Comparison of ENCODE assay signal across 16 cellular contexts in the genomic region with DNA sequence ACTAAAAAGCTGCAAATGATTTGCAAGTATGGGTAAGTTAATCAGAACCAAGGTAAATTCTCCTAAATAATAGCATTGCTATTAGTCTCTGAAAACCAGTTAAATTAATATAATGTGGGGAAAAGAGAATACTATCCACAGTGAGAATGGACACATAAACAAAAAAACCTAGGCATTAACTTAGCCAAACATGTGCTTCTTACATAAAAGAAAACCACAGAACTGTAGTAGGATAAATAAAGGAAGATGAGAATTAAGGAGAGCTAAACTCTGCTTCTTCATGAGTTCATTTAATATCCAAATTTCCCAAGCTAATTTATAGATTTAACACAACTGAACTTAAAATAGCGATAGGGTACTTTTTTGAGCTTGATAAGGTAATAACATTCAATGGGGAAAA.
"Had no signal": no experiment of that assay in that cellular context is flagged by ENCODE, and none has a peak within 500 bp of the region (broad histone marks: within the 10 kb centered on the region; RNA-seq: fewer than 3 reads in every experiment).

No MANE protein-coding gene starts in this region.

- DNase-seq: activated CD4-positive, alpha-beta T cell treated with anti-CD3 and anti-CD28 coated beads for 1 hour; activated CD4-positive, alpha-beta T cell treated with anti-CD3 and anti-CD28 coated beads, Interleukin-2, amount 50 U/mL, for 1 hour; activated CD8-positive, alpha-beta T cell treated with anti-CD3 and anti-CD28 coated beads, Interleukin-2, amount 10 ng/mL, durations not matched to agents 7 days and 5 days; activated gamma-delta T cell treated with Interleukin-2 at 50 U/mL for 16 hours; activated T-cell treated with anti-CD3 and anti-CD28 coated beads, Interleukin-2, amount 50 U/mL, for 1 hour; esophagus squamous epithelium; kidney glomerular epithelial cell; left ventricle myocardium inferior; ovary; spleen; stimulated activated CD4-positive, alpha-beta T cell treated with anti-CD3 and anti-CD28 coated beads, Interleukin-4, amount 100 ng/mL, for 1 hour; stimulated activated naive CD4-positive, alpha-beta T cell had no signal

- H3K36me3 ChIP-seq: ovary, prostate gland, thoracic aorta, vagina had no signal

- H3K9me3 ChIP-seq: esophagus squamous epithelium, left ventricle myocardium inferior, ovary, prostate gland, spleen, thoracic aorta, vagina had no signal

- H3K4me3 ChIP-seq: esophagus squamous epithelium, left ventricle myocardium inferior, ovary, prostate gland, spleen, thoracic aorta, vagina had no signal

- H3K27ac ChIP-seq: esophagus squamous epithelium, foreskin keratinocyte, left ventricle myocardium inferior, ovary, prostate gland, spleen, thoracic aorta, vagina had no signal

- H3K4me1 ChIP-seq: prostate gland had no signal

- H3K27me3 ChIP-seq: esophagus squamous epithelium, foreskin keratinocyte, ovary, spleen, vagina had no signal
